Comparison of ENCODE assay signal across 24 cellular contexts in genomic region chr10:31959461-31960173, GRCh38. TPM values are rescaled to one million over a fixed set of nuclear protein-coding genes. Genes with fewer than 3 reads are reported as not detected.
DNase-seq lines count a peak whose midpoint lies in the region; ATAC-seq and TF ChIP-seq lines count a peak whose summit lies in the region.
"Had no signal": no experiment of that assay in that cellular context is flagged by ENCODE, and none has a peak within 500 bp of the region (broad histone marks: within the 10 kb centered on the region; RNA-seq: fewer than 3 reads in every experiment).

No MANE protein-coding gene starts in this region.

- no peaks in the 10 kb centered on the region for H3K27me3 ChIP-seq in upper lobe of right lung

- intact Hi-C loops in upper lobe of right lung (cut with DNase I) = no loop called here

- H3K4me3 ChIP-seq in fibroblast of pulmonary artery (replicated peaks; ENCODE audit: low read depth, low read length) (no peak overlapping the region), upper lobe of right lung (no peak overlapping the region)
- H3K4me3 ChIP-seq: lower lobe of right lung, thoracic aorta had no signal

- H3K36me3 ChIP-seq in upper lobe of right lung = no peaks in the 10 kb centered on the region
- H3K36me3 ChIP-seq: lower lobe of right lung, thoracic aorta had no signal

- H3K4me1 ChIP-seq in upper lobe of right lung = peaks cover 20% of the 10 kb centered on the region

- peak; percentile 51 for ATAC-seq in upper lobe of right lung
- ATAC-seq: stimulated activated naive B cell treated with anti-CD40 and anti-IgM and Interleukin-4, amounts not matched to agents 10 μg/mL and 1 μg/mL and 100 μg/mL, for 72 hours had no signal

- DNase-seq in SIG-M5 treated with dmso at 0.1 percent for 504 hours (lab: John Stamatoyannopoulos, UW; ENCODE audit: unreplicated experiment) (peak; percentile 80), SIG-M5 (lab: John Stamatoyannopoulos, UW) (no peak), NOMO-1 treated with dmso at 0.1 percent for 144 hours (lab: John Stamatoyannopoulos, UW; ENCODE audit: unreplicated experiment) (peak; percentile 39), fibroblast of pulmonary artery (ENCODE audit: low read depth) (peak; percentile 21), upper lobe of right lung (no peak), hypothalamus (lab: John Stamatoyannopoulos, UW) (no peak), epidermal melanocyte (ENCODE audit: insufficient read length, low spot score) (no peak)
- no peak for DNase-seq in stimulated activated CD4-positive, alpha-beta T cell treated with anti-CD3 and anti-CD28 coated beads, Interleukin-15, amount 100 ng/mL, for 24 hours
- DNase-seq: 8988T; activated CD4-positive, alpha-beta T cell treated with anti-CD3 and anti-CD28 coated beads, Interleukin-2, amount 10 ng/mL, durations not matched to agents 7 days and 5 days; cerebellar nuclear complex; COR-L47; effector CD4-positive, alpha-beta T cell; foreskin melanocyte; GOT3; lower lobe of right lung; NCI-H1417 treated with DMSO at 0.1 percent for 48 hours; NCI-H2171; NCI-H69; OCI-M1; SHP77 treated with DMSO at 0.1 percent for 48 hours; stimulated activated CD4-positive, alpha-beta T cell treated with anti-CD3 and anti-CD28 coated beads, Interleukin-1b, Interleukin-23, amount 100 ng/mL, for 48 hours; stimulated activated naive B cell treated with anti-CD40 and anti-IgM and Interleukin-4, amounts not matched to agents 10 μg/mL and 1 μg/mL and 100 μg/mL, for 72 hours had no signal

- no peaks in the 10 kb centered on the region for H3K9me3 ChIP-seq in upper lobe of right lung
- H3K9me3 ChIP-seq: lower lobe of right lung, thoracic aorta had no signal

- TF ChIP-seq CTCF in fibroblast of pulmonary artery (IDR thresholded peaks at IDR 0.05; ENCODE audit: low read length, missing control alignments) (no peak), upper lobe of right lung (IDR thresholded peaks at IDR 0.05) (no peak)

- H3K27ac ChIP-seq in upper lobe of right lung = no peak overlapping the region
- H3K27ac ChIP-seq: lower lobe of right lung, thoracic aorta had no signal

RNA-seq across cellular contexts. Expression of gene ARHGAP12, which starts 31.0 kb away (rescaled TPM):
- 27.2 TPM for total RNA-seq in upper lobe of right lung

Comparison
In these comparisons a context has a peak if more than half of its experiments do, and no peak if none do; other contexts are left out.
1. DNase-seq: peak in SIG-M5 treated with dmso at 0.1 percent for 504 hours (single experiment), NOMO-1 treated with dmso at 0.1 percent for 144 hours (single experiment) and fibroblast of pulmonary artery (single experiment); none in SIG-M5 (single experiment), upper lobe of right lung (single experiment), hypothalamus (0 of 51), stimulated activated CD4-positive, alpha-beta T cell treated with anti-CD3 and anti-CD28 coated beads, Interleukin-15, amount 100 ng/mL, for 24 hours (single experiment) and epidermal melanocyte (single experiment).